ENCODE assay signal across 1 cellular context in the genomic region with DNA sequence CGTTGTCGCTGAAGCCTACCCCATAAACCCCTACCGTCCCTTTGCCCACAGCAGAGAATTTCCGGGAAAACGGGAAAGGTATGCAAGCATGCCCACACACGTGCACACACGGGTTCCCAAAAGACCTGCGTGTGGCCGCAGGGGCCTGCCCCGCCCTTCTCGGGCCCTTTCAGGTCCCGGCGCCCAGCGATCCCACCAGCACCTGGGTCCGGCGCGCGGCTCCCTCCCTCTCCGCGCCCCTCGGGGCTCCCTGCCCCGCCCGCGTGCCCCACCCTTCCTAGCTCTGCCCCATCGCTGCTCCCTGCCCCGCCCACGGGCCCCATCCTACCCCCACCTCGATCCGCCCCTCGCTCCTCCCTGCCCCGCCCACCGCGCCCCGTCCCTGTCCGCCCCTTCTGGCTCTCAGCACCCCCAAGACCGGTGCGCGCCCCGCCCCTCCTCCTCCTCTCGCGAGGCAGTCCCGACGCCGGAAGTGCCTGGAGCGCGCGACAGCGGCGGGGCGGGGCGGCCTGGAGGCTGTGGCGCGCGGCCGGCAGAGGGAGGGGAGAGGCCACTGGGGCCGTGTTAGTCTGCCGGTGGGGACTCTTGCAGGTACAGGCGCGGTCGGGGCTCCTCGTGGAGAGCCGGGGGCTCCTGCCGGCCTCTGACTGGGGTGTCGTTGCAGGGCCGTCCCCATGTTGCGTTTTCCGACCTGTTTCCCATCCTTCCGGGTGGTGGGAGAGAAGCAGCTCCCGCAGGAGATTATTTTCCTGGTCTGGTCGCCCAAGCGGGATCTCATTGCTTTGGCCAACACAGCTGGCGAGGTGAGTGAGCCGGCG.
TF ChIP-seq lines count a peak whose summit lies in the region.

A gene with protein sequence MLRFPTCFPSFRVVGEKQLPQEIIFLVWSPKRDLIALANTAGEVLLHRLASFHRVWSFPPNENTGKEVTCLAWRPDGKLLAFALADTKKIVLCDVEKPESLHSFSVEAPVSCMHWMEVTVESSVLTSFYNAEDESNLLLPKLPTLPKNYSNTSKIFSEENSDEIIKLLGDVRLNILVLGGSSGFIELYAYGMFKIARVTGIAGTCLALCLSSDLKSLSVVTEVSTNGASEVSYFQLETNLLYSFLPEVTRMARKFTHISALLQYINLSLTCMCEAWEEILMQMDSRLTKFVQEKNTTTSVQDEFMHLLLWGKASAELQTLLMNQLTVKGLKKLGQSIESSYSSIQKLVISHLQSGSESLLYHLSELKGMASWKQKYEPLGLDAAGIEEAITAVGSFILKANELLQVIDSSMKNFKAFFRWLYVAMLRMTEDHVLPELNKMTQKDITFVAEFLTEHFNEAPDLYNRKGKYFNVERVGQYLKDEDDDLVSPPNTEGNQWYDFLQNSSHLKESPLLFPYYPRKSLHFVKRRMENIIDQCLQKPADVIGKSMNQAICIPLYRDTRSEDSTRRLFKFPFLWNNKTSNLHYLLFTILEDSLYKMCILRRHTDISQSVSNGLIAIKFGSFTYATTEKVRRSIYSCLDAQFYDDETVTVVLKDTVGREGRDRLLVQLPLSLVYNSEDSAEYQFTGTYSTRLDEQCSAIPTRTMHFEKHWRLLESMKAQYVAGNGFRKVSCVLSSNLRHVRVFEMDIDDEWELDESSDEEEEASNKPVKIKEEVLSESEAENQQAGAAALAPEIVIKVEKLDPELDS (plus strand): TSS at position 510 of the 818 bp plus-strand sequence. CDS start 165 bp downstream, at position 675.

TF ChIP-seq in H1, 55 proteins besides CTCF, POLR2A, EP300 and RAD21 (continues in another document):
- TF ChIP-seq EZH2 (IDR thresholded peaks at IDR 0.05; ENCODE audit: low read depth, low read length, severe bottlenecking) (no peak), HDAC6 (IDR thresholded peaks at IDR 0.05; ENCODE audit: low read depth, low read length) (no peak), SIX5 (IDR thresholded peaks at IDR 0.05; ENCODE audit: low read depth, low read length) (no peak), RBBP5 (IDR thresholded peaks at IDR 0.05; ENCODE audit: borderline replicate concordance, low read depth, low read length) (peak; percentile 81; the same call in 1 of the 2 replicates), CEBPB (IDR thresholded peaks at IDR 0.05; ENCODE audit: low read depth, low read length) (no peak), CBX8 (IDR thresholded peaks at IDR 0.05; ENCODE audit: borderline replicate concordance, low read depth, low read length) (no peak), CHD2 (IDR thresholded peaks at IDR 0.05; ENCODE audit: low read length) (peak; percentile 92), KDM5A (IDR thresholded peaks at IDR 0.05; ENCODE audit: low read length) (no peak), NRF1 (IDR thresholded peaks at IDR 0.05; ENCODE audit: low read depth, low read length) (no peak), EGR1 (IDR thresholded peaks at IDR 0.05; ENCODE audit: borderline replicate concordance, low read depth, low read length) (peak; percentile 35; the same call in 1 of the 2 replicates), TBP (IDR thresholded peaks at IDR 0.05; ENCODE audit: low read depth, low read length) (peak; percentile 28; the same call in 1 of the 2 replicates), KDM1A (IDR thresholded peaks at IDR 0.05; ENCODE audit: borderline replicate concordance, low read length) (no peak), GABPA (IDR thresholded peaks at IDR 0.05; ENCODE audit: borderline replicate concordance, insufficient read depth, low read length) (no peak), ATF3 (IDR thresholded peaks at IDR 0.05; ENCODE audit: insufficient read depth, low read depth, low read length) (no peak), GTF2F1 (IDR thresholded peaks at IDR 0.05; ENCODE audit: borderline replicate concordance, low read depth, low read length) (no peak), POU5F1 (IDR thresholded peaks at IDR 0.05; ENCODE audit: low read depth, low read length) (no peak), RFX5 (IDR thresholded peaks at IDR 0.05; ENCODE audit: borderline replicate concordance, low read depth, low read length) (no peak), SRF (IDR thresholded peaks at IDR 0.05; ENCODE audit: low read depth, low read length) (no peak), HDAC2 (IDR thresholded peaks at IDR 0.05; ENCODE audit: borderline replicate concordance in 1 of 2, low read depth in 2 of 2, low read length in 2 of 2) (0 out of 4 replicates have a peak, but pooled peaks of 1 of the 2 experiments have one; percentile 45), SP1 (IDR thresholded peaks at IDR 0.05; ENCODE audit: low read depth, low read length) (no peak), TAF7 (optimal IDR thresholded peaks at IDR 0.05; ENCODE audit: borderline replicate concordance, low read depth, low read length) (peak; percentile 62), SP4 (IDR thresholded peaks at IDR 0.05; ENCODE audit: low read length) (no peak), TEAD4 (IDR thresholded peaks at IDR 0.05; ENCODE audit: low read depth, low read length) (no peak), FOSL1 (IDR thresholded peaks at IDR 0.05; ENCODE audit: insufficient read depth, low read depth, low read length) (no peak), PHF8 (conservative IDR thresholded peaks at IDR 0.05; ENCODE audit: low read depth, low read length) (peak; percentile 89), BRCA1 (IDR thresholded peaks at IDR 0.05; ENCODE audit: low read depth, low read length) (peak; percentile 67; the same call in 1 of the 2 replicates), BACH1 (IDR thresholded peaks at IDR 0.05; ENCODE audit: low read length) (no peak; the same call in 1 of the 2 replicates), CTBP2 (IDR thresholded peaks at IDR 0.05; ENCODE audit: borderline replicate concordance, insufficient read depth, insufficient read length, low read length) (peak; percentile 85), SIN3A (conservative IDR thresholded peaks at IDR 0.05 in 1 of 2, IDR thresholded peaks at IDR 0.05 in 1 of 2; ENCODE audit: low read depth in 1 of 2, low read length in 2 of 2) (peak in 1 of 2 experiments; percentile 68; a peak in 2 of 4 replicates), SAP30 (IDR thresholded peaks at IDR 0.05; ENCODE audit: insufficient read depth, insufficient replicate concordance, low read length) (no peak), CHD1 (IDR thresholded peaks at IDR 0.05; ENCODE audit: low read depth, low read length) (no peak), ASH2L (IDR thresholded peaks at IDR 0.05; ENCODE audit: low read length) (peak; percentile 66), CBX5 (IDR thresholded peaks at IDR 0.05; ENCODE audit: low read depth, low read length) (no peak), NANOG (IDR thresholded peaks at IDR 0.05; ENCODE audit: insufficient read depth, low read depth, low read length, poor library complexity, severe bottlenecking) (no peak), JUND (IDR thresholded peaks at IDR 0.05; ENCODE audit: low read length) (no peak), BCL11A (IDR thresholded peaks at IDR 0.05; ENCODE audit: low read depth in 2 of 2, low read length in 2 of 2) (no peak), SIRT6 (IDR thresholded peaks at IDR 0.05; ENCODE audit: low read length) (no peak), USF2 (IDR thresholded peaks at IDR 0.05; ENCODE audit: low read length) (no peak), CREB1 (IDR thresholded peaks at IDR 0.05) (no peak), TCF12 (IDR thresholded peaks at IDR 0.05; ENCODE audit: low read depth, low read length) (peak; percentile 11; the same call in 1 of the 2 replicates), POLR2AphosphoS5 (IDR thresholded peaks at IDR 0.05; ENCODE audit: low read depth, low read length) (peak; percentile 64; the same call in 1 of the 2 replicates), SUZ12 (IDR thresholded peaks at IDR 0.05; ENCODE audit: low read length) (no peak), ZNF274 (IDR thresholded peaks at IDR 0.05; ENCODE audit: borderline replicate concordance, extremely low read depth, low read length) (no peak)
- TF ChIP-seq, protein P1, sequence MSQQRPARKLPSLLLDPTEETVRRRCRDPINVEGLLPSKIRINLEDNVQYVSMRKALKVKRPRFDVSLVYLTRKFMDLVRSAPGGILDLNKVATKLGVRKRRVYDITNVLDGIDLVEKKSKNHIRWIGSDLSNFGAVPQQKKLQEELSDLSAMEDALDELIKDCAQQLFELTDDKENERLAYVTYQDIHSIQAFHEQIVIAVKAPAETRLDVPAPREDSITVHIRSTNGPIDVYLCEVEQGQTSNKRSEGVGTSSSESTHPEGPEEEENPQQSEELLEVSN (IDR thresholded peaks at IDR 0.05) = peak; percentile 71; the same call in 1 of the 2 replicates
- TF ChIP-seq, protein P2, sequence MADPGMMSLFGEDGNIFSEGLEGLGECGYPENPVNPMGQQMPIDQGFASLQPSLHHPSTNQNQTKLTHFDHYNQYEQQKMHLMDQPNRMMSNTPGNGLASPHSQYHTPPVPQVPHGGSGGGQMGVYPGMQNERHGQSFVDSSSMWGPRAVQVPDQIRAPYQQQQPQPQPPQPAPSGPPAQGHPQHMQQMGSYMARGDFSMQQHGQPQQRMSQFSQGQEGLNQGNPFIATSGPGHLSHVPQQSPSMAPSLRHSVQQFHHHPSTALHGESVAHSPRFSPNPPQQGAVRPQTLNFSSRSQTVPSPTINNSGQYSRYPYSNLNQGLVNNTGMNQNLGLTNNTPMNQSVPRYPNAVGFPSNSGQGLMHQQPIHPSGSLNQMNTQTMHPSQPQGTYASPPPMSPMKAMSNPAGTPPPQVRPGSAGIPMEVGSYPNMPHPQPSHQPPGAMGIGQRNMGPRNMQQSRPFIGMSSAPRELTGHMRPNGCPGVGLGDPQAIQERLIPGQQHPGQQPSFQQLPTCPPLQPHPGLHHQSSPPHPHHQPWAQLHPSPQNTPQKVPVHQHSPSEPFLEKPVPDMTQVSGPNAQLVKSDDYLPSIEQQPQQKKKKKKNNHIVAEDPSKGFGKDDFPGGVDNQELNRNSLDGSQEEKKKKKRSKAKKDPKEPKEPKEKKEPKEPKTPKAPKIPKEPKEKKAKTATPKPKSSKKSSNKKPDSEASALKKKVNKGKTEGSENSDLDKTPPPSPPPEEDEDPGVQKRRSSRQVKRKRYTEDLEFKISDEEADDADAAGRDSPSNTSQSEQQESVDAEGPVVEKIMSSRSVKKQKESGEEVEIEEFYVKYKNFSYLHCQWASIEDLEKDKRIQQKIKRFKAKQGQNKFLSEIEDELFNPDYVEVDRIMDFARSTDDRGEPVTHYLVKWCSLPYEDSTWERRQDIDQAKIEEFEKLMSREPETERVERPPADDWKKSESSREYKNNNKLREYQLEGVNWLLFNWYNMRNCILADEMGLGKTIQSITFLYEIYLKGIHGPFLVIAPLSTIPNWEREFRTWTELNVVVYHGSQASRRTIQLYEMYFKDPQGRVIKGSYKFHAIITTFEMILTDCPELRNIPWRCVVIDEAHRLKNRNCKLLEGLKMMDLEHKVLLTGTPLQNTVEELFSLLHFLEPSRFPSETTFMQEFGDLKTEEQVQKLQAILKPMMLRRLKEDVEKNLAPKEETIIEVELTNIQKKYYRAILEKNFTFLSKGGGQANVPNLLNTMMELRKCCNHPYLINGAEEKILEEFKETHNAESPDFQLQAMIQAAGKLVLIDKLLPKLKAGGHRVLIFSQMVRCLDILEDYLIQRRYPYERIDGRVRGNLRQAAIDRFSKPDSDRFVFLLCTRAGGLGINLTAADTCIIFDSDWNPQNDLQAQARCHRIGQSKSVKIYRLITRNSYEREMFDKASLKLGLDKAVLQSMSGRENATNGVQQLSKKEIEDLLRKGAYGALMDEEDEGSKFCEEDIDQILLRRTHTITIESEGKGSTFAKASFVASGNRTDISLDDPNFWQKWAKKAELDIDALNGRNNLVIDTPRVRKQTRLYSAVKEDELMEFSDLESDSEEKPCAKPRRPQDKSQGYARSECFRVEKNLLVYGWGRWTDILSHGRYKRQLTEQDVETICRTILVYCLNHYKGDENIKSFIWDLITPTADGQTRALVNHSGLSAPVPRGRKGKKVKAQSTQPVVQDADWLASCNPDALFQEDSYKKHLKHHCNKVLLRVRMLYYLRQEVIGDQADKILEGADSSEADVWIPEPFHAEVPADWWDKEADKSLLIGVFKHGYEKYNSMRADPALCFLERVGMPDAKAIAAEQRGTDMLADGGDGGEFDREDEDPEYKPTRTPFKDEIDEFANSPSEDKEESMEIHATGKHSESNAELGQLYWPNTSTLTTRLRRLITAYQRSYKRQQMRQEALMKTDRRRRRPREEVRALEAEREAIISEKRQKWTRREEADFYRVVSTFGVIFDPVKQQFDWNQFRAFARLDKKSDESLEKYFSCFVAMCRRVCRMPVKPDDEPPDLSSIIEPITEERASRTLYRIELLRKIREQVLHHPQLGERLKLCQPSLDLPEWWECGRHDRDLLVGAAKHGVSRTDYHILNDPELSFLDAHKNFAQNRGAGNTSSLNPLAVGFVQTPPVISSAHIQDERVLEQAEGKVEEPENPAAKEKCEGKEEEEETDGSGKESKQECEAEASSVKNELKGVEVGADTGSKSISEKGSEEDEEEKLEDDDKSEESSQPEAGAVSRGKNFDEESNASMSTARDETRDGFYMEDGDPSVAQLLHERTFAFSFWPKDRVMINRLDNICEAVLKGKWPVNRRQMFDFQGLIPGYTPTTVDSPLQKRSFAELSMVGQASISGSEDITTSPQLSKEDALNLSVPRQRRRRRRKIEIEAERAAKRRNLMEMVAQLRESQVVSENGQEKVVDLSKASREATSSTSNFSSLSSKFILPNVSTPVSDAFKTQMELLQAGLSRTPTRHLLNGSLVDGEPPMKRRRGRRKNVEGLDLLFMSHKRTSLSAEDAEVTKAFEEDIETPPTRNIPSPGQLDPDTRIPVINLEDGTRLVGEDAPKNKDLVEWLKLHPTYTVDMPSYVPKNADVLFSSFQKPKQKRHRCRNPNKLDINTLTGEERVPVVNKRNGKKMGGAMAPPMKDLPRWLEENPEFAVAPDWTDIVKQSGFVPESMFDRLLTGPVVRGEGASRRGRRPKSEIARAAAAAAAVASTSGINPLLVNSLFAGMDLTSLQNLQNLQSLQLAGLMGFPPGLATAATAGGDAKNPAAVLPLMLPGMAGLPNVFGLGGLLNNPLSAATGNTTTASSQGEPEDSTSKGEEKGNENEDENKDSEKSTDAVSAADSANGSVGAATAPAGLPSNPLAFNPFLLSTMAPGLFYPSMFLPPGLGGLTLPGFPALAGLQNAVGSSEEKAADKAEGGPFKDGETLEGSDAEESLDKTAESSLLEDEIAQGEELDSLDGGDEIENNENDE (IDR thresholded peaks at IDR 0.05; ENCODE audit: insufficient replicate concordance, low read length) = no peak
- TF ChIP-seq, protein P3, sequence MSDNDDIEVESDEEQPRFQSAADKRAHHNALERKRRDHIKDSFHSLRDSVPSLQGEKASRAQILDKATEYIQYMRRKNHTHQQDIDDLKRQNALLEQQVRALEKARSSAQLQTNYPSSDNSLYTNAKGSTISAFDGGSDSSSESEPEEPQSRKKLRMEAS (IDR thresholded peaks at IDR 0.05) = peak; percentile 43
